ENCODE assay signal across 12 cellular contexts in genomic region chr20:11350126-11351005, GRCh38.
DNase-seq lines count a peak whose midpoint lies in the region; ATAC-seq, FAIRE-seq and TF ChIP-seq lines count a peak whose summit lies in the region.
"Had no signal": no experiment of that assay in that cellular context is flagged by ENCODE, and none has a peak within 500 bp of the region (broad histone marks: within the 10 kb centered on the region; RNA-seq: fewer than 3 reads in every experiment).

No MANE protein-coding gene starts in this region.

- no peak for FAIRE-seq in H1 (lab: Jason Lieb, UNC)
- no peak for FAIRE-seq in small intestine (lab: Jason Lieb, UNC)
- FAIRE-seq: GM18507 had no signal

- no peak overlapping the region for H3K4ac ChIP-seq in H1 (replicated peaks; ENCODE audit: insufficient read length, low read depth, low read length)

- no peak overlapping the region for H2AFZ ChIP-seq in H1 (ENCODE audit: low read length)

- no peak overlapping the region for H3K23ac ChIP-seq in H1 (ENCODE audit: insufficient read length)

- CTCF ChIA-PET in H1 (lab: Charles Lee; ENCODE audit: partially characterized antibody), result interaction anchor here (0.9 to 1.1 kb wide), 2 partner anchors 20 to 158 kb away, joined by 3 to 5 read pairs; no protein-coding TSS in a partner anchor

- H2BK5ac ChIP-seq in H1 (ENCODE audit: low read depth, low read length), result no peak overlapping the region

- H3K27me3 ChIP-seq in H1 (replicated peaks in 1 of 4; ENCODE audit: control insufficient read depth in 3 of 4, extremely low read depth in 1 of 4, insufficient read depth in 3 of 4, low read length in 3 of 4), result no peaks in the 10 kb centered on the region
- no peaks in the 10 kb centered on the region for H3K27me3 ChIP-seq in small intestine (ENCODE audit: control insufficient read depth in 2 of 2, insufficient read depth in 2 of 2, low read length in 2 of 2)

- no peak overlapping the region for H4K8ac ChIP-seq in H1 (ENCODE audit: extremely low read depth, insufficient read depth, low read length)

- H4K20me1 ChIP-seq in H1 (replicated peaks in 1 of 2; ENCODE audit: control insufficient read depth in 1 of 2, insufficient read depth in 2 of 2, low read length in 2 of 2), result no peaks in the 10 kb centered on the region

- H3K9me3 ChIP-seq in H1 (ENCODE audit: insufficient read depth in 2 of 2, low read depth in 1 of 2, low read length in 1 of 2) (peaks cover 3 to 4% of the 10 kb centered on the region in 2 experiments; a peak in 2 of 4 replicates), mucosa of descending colon (no peaks in the 10 kb centered on the region), small intestine (ENCODE audit: control insufficient read depth, low read depth) (no peaks in the 10 kb centered on the region)

- no peaks in the 10 kb centered on the region for H3K36me3 ChIP-seq in H1 (ENCODE audit: control insufficient read depth in 2 of 4, insufficient read depth in 4 of 4, low read length in 3 of 4)
- no peaks in the 10 kb centered on the region for H3K36me3 ChIP-seq in mucosa of descending colon (ENCODE audit: low read depth)
- H3K36me3 ChIP-seq in small intestine (ENCODE audit: control insufficient read depth in 2 of 2, insufficient read depth in 2 of 2, low read length in 2 of 2), result no peaks in the 10 kb centered on the region

- intact Hi-C loops in mucosa of descending colon (cut with DNase I, micrococcal nuclease), result no loop called here

- H2AK5ac ChIP-seq in H1 (ENCODE audit: low read depth, low read length), result no peak overlapping the region

- 94% methylated on average over 7 of the region's 7 CpGs; no CpG with 5 or more reads in 1 of the 2 experiments for WGBS in H1 (ENCODE audit: extremely low coverage in 1 of 2, insufficient coverage in 1 of 2, insufficient read length in 1 of 2, insufficient replicate concordance in 2 of 2, low coverage in 1 of 2, low lambda C conversion rate in 2 of 2, missing lambda C conversion rate in 1 of 2), 2 experiments
- WGBS in small intestine, 3 donors, result 59 to 73% (median 67%) methylated on average over 7 of the region's 7 CpGs

- H2BK12ac ChIP-seq in H1 (ENCODE audit: low read depth, low read length), result no peak overlapping the region

- no peak overlapping the region for H2BK15ac ChIP-seq in H1 (ENCODE audit: low read length)

- peak; percentile 3 to 21 for DNase-seq in AML-193 (lab: John Stamatoyannopoulos, UW)
- peak; percentile 66 for DNase-seq in NB4 (ENCODE audit: low read depth)
- no peak for DNase-seq in H1 (ENCODE audit: low read depth in 1 of 2, low spot score in 2 of 2)
- peak in 1 of 3 donors; percentile 9 for DNase-seq in mucosa of descending colon
- no peak for DNase-seq in activated CD4-positive, CD25-positive, alpha-beta regulatory T cell (lab: John Stamatoyannopoulos, UW)
- DNase-seq in dermis blood vessel endothelial cell, result no peak
- no peak for DNase-seq in small intestine
- DNase-seq: KBM-7; stimulated activated CD8-positive, alpha-beta memory T cell treated with anti-CD3 and anti-CD28 coated beads, Interleukin-4, amount 100 ng/mL, for 48 hours; T-cell had no signal

- no peak overlapping the region for H3K4me2 ChIP-seq in H1 (ENCODE audit: insufficient read depth in 1 of 2, low read depth in 2 of 2, low read length in 2 of 2)

- ATAC-seq in mucosa of descending colon (peak; percentile 20), HG02870 (IDR thresholded peaks at IDR 0.05; ENCODE audit: unreplicated experiment) (no peak)
- ATAC-seq: T-cell had no signal

- H3K56ac ChIP-seq in H1 (replicated peaks; ENCODE audit: insufficient read length, low read depth, low read length), result no peak overlapping the region

- H4K91ac ChIP-seq in H1 (replicated peaks; ENCODE audit: insufficient read length, low read length), result no peak overlapping the region

- H3K79me2 ChIP-seq in H1 (ENCODE audit: control insufficient read depth in 1 of 2, insufficient read depth in 2 of 2, low read length in 2 of 2), result no peaks in the 10 kb centered on the region

- no peak overlapping the region for H3K18ac ChIP-seq in H1 (ENCODE audit: extremely low read depth, low read length)

- H3K79me1 ChIP-seq in H1 (ENCODE audit: low read depth, low read length), result no peaks in the 10 kb centered on the region

- no peak for TF ChIP-seq CTCF in NB4 (IDR thresholded peaks at IDR 0.05; ENCODE audit: low read depth, low read length)
- TF ChIP-seq CTCF in H1 (IDR thresholded peaks at IDR 0.05; ENCODE audit: control extremely low read depth in 1 of 3, insufficient read depth in 1 of 3, low read depth in 1 of 3, low read length in 3 of 3), result no peak
- no peak for TF ChIP-seq CTCF in mucosa of descending colon (IDR thresholded peaks at IDR 0.05)

- no peak overlapping the region for H2BK20ac ChIP-seq in H1 (ENCODE audit: low read length)

- peaks cover 0 to 6% (median 3%) of the 10 kb centered on the region in 4 experiments; a peak in 5 of 7 replicates for H3K4me1 ChIP-seq in H1 (replicated peaks in 1 of 4; ENCODE audit: control insufficient read depth in 3 of 4, insufficient read depth in 4 of 4, low read length in 3 of 4)
- peaks cover 8% of the 10 kb centered on the region for H3K4me1 ChIP-seq in mucosa of descending colon (ENCODE audit: low read depth)
- H3K4me1 ChIP-seq in small intestine (ENCODE audit: control insufficient read depth in 2 of 2, insufficient read depth in 1 of 2, low read depth in 1 of 2, low read length in 1 of 2), result no peaks in the 10 kb centered on the region

- no peak overlapping the region for H3K9ac ChIP-seq in H1 (replicated peaks in 1 of 4; ENCODE audit: extremely low read depth in 1 of 4, low read depth in 3 of 4, low read length in 3 of 4)

- TF ChIP-seq EP300 in H1 (IDR thresholded peaks at IDR 0.05; ENCODE audit: borderline replicate concordance in 1 of 2, low read depth in 2 of 2, low read length in 2 of 2), result no peak

- H3K14ac ChIP-seq in H1 (ENCODE audit: insufficient read length), result no peak overlapping the region

- H4K5ac ChIP-seq in H1 (ENCODE audit: insufficient read length, low read depth, low read length), result no peak overlapping the region

- TF ChIP-seq POLR2A in NB4 (IDR thresholded peaks at IDR 0.05; ENCODE audit: extremely low read depth, insufficient read length), result no peak
- no peak for TF ChIP-seq POLR2A in H1 (IDR thresholded peaks at IDR 0.05; ENCODE audit: control extremely low read depth in 1 of 2, low read depth in 2 of 2, low read length in 2 of 2)

- H3K4me3 ChIP-seq in NB4 (ENCODE audit: low read depth, low read length) (no peak overlapping the region), H1 (ENCODE audit: extremely low read depth in 1 of 4, insufficient read depth in 2 of 4, low read depth in 3 of 4, low read length in 4 of 4) (no peak overlapping the region), mucosa of descending colon (no peak overlapping the region), small intestine (ENCODE audit: low read depth in 1 of 2, low read length in 2 of 2) (no peak overlapping the region)

- no peak for TF ChIP-seq RAD21 in H1 (IDR thresholded peaks at IDR 0.05 in 1 of 2, conservative IDR thresholded peaks at IDR 0.05 in 1 of 2; ENCODE audit: low read depth in 2 of 2, low read length in 2 of 2)

- H3K27ac ChIP-seq in H1 (ENCODE audit: low read depth, low read length) (no peak overlapping the region), small intestine (ENCODE audit: low read depth in 1 of 2, low read length in 1 of 2) (no peak overlapping the region)

- H2BK120ac ChIP-seq in H1 (replicated peaks; ENCODE audit: low read depth, low read length), result no peak overlapping the region

- no peaks in the 10 kb centered on the region; the same call in 1 of the 2 replicates for H3K23me2 ChIP-seq in H1 (ENCODE audit: low read depth, low read length)

- POLR2A ChIA-PET in H1 (lab: Charles Lee; ENCODE audit: partially characterized antibody), result interaction anchor here (0.9 kb wide), 1 partner anchor 12 kb away, joined by 3 read pairs; no protein-coding TSS in a partner anchor

TF ChIP-seq in H1, 55 proteins besides CTCF, POLR2A, EP300 and RAD21:
- peak; percentile 75; the same call in 1 of the 2 replicates for TF ChIP-seq CEBPB (IDR thresholded peaks at IDR 0.05; ENCODE audit: low read depth, low read length)
- TF ChIP-seq HDAC6 (IDR thresholded peaks at IDR 0.05; ENCODE audit: low read depth, low read length), result no peak

Comparison
In these comparisons a context has a peak if more than half of its experiments do, and no peak if none do; other contexts are left out.
1. DNase-seq: peak in AML-193 (2 of 2) and NB4 (single experiment); none in H1 (0 of 2), activated CD4-positive, CD25-positive, alpha-beta regulatory T cell (0 of 4), dermis blood vessel endothelial cell (single experiment) and small intestine (single experiment).